In the genomic region with DNA sequence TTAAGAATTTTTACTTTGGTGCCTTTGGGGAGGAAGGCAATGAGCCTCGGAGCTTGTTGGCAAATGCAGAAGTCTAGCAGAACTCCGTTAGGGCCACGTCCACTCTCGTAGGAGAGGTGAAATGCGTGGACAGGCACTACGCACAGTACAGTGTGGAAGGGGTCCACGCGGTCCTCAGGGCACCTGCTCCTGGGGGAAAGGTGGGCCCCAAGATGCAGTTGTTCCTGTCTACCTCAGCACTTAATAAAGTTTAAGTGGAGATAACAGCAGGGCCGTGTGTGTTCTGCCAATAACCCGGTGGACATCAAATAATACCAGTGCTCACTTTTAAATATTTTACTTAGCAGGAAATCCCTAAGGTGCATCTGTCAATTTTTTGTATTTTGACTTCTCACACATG, we compare ENCODE assay signal across 2 cellular contexts.
A peak's percentile ranks its signal among the peaks of the same experiment; 100 is the strongest.
TF ChIP-seq lines count a peak whose summit lies in the region.

No MANE protein-coding gene starts in this region.

TF ChIP-seq in SK-N-SH, 30 proteins besides CTCF, POLR2A, EP300 and RAD21:
- TF ChIP-seq MEF2A (IDR thresholded peaks at IDR 0.05; ENCODE audit: borderline replicate concordance, low read depth) (no peak), GATA2 (CRISPR knock-in tag; IDR thresholded peaks at IDR 0.05) (0 out of 2 replicates have a peak, but pooled peaks have one; percentile 4), RFX5 (IDR thresholded peaks at IDR 0.05; ENCODE audit: low read length) (no peak)

TF ChIP-seq in SK-N-SH treated with all-trans-retinoic acid at 6 μM for 48 hours, 23 proteins besides CTCF, POLR2A, EP300 and RAD21 (continued from another document):
- TF ChIP-seq, protein P1, sequence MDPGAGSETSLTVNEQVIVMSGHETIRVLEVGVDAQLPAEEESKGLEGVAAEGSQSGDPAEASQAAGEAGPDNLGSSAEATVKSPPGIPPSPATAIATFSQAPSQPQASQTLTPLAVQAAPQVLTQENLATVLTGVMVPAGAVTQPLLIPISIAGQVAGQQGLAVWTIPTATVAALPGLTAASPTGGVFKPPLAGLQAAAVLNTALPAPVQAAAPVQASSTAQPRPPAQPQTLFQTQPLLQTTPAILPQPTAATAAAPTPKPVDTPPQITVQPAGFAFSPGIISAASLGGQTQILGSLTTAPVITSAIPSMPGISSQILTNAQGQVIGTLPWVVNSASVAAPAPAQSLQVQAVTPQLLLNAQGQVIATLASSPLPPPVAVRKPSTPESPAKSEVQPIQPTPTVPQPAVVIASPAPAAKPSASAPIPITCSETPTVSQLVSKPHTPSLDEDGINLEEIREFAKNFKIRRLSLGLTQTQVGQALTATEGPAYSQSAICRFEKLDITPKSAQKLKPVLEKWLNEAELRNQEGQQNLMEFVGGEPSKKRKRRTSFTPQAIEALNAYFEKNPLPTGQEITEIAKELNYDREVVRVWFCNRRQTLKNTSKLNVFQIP (CRISPR knock-in tag; IDR thresholded peaks at IDR 0.05; ENCODE audit: borderline replicate concordance, low read depth) = no peak
- no peak for TF ChIP-seq ISL1 (CRISPR knock-in tag; IDR thresholded peaks at IDR 0.05)
- TF ChIP-seq TOX (CRISPR knock-in tag; IDR thresholded peaks at IDR 0.05; ENCODE audit: borderline replicate concordance) = no peak
- TF ChIP-seq ESRRG (CRISPR knock-in tag; IDR thresholded peaks at IDR 0.05) = no peak
- TF ChIP-seq OSR1 (CRISPR knock-in tag; IDR thresholded peaks at IDR 0.05) = no peak
- no peak for TF ChIP-seq BACH2 (CRISPR knock-in tag; IDR thresholded peaks at IDR 0.05; ENCODE audit: borderline replicate concordance)
TF ChIP-seq in SK-N-SH treated with all-trans-retinoic acid at 6 μM for 48 hours: peak in this region for 0.
